In genomic region chr12:3030821-3031415, GRCh38 we compare ENCODE assay signal across 16 cellular contexts. TPM values are rescaled to one million over a fixed set of nuclear protein-coding genes. Genes with fewer than 3 reads are reported as not detected.
A peak's percentile ranks its signal among the peaks of the same experiment; 100 is the strongest.
DNase-seq lines count a peak whose midpoint lies in the region; ATAC-seq and TF ChIP-seq lines count a peak whose summit lies in the region.
"Had no signal": no experiment of that assay in that cellular context is flagged by ENCODE, and none has a peak within 500 bp of the region (broad histone marks: within the 10 kb centered on the region; RNA-seq: fewer than 3 reads in every experiment).

No MANE protein-coding gene starts in this region.

- peaks cover 45% of the 10 kb centered on the region for H3K36me3 Mint-ChIP-seq in WTC11
- no peaks in the 10 kb centered on the region for H3K36me3 Mint-ChIP-seq in neural crest cell (ENCODE audit: low read depth)
- no peaks in the 10 kb centered on the region for H3K36me3 Mint-ChIP-seq in CD8-positive, alpha-beta memory T cell

- H3K9me3 Mint-ChIP-seq in WTC11 (no peaks in the 10 kb centered on the region), neural crest cell (no peaks in the 10 kb centered on the region)
- no peaks in the 10 kb centered on the region for H3K9me3 Mint-ChIP-seq in CD8-positive, alpha-beta memory T cell
- H3K9me3 Mint-ChIP-seq: HFFc6 had no signal

- DNase-seq in WTC11 (ENCODE audit: low spot score) (no peak), neural crest cell (ENCODE audit: low read depth, low spot score) (no peak), epidermal melanocyte (ENCODE audit: insufficient read length, low spot score) (no peak), cortex of kidney (lab: John Stamatoyannopoulos, UW) (no peak)
- no peak for DNase-seq in CD8-positive, alpha-beta memory T cell
- DNase-seq: AML-193, DMS79 treated with DMSO at 0.1 percent for 48 hours, HFFc6, NCI-H1105, NCI-H2081, NCI-H2171 treated with DMSO at 0.1 percent for 48 hours, NCI-H446 treated with DMSO at 0.1 percent for 48 hours had no signal

- no peak for ATAC-seq in WTC11
- ATAC-seq in esophagus mucosa: peak; percentile 19
- ATAC-seq in GM21576 (IDR thresholded peaks at IDR 0.05; ENCODE audit: unreplicated experiment): no peak
- ATAC-seq: Panc1 had no signal

- H3K27ac Mint-ChIP-seq in WTC11: peak overlapping the region; percentile 37; the same call in 1 of the 2 replicates
- H3K27ac Mint-ChIP-seq in neural crest cell (ENCODE audit: unreplicated experiment): peak overlapping the region; percentile 78
- H3K27ac Mint-ChIP-seq in CD8-positive, alpha-beta memory T cell: no peak overlapping the region
- H3K27ac Mint-ChIP-seq: HFFc6 had no signal

- H3K27ac ChIP-seq in CD8-positive, alpha-beta memory T cell (ENCODE audit: low read depth, low read length): no peak overlapping the region
- H3K27ac ChIP-seq: C4-2B had no signal

- TF ChIP-seq CTCF in WTC11 (IDR thresholded peaks at IDR 0.05): no peak
- TF ChIP-seq CTCF in neural crest cell (conservative IDR thresholded peaks at IDR 0.05): no peak

- no peak overlapping the region for H3K4me3 ChIP-seq in CD8-positive, alpha-beta memory T cell (ENCODE audit: low read length)

- CTCF ChIA-PET in WTC11 (lab: Charles Lee): interaction anchor here (1.1 to 3.6 kb wide), 2 partner anchors 10 to 42 kb away, joined by 5 to 15 read pairs; no protein-coding TSS in a partner anchor
- CTCF ChIA-PET in CD8-positive, alpha-beta memory T cell (lab: Charles Lee): no interaction called here

- H3K4me1 ChIP-seq in CD8-positive, alpha-beta memory T cell (ENCODE audit: insufficient read depth, low read length): no peaks in the 10 kb centered on the region

- POLR2A ChIA-PET in WTC11 (lab: Charles Lee): no interaction called here
- POLR2A ChIA-PET in CD8-positive, alpha-beta memory T cell (lab: Charles Lee): no interaction called here

- H3K4me3 Mint-ChIP-seq in WTC11 (no peak overlapping the region), neural crest cell (no peak overlapping the region)
- no peak overlapping the region for H3K4me3 Mint-ChIP-seq in CD8-positive, alpha-beta memory T cell
- H3K4me3 Mint-ChIP-seq: HFFc6 had no signal

- no peaks in the 10 kb centered on the region for H3K27me3 ChIP-seq in CD8-positive, alpha-beta memory T cell (ENCODE audit: insufficient read depth, low read length, poor library complexity, severe bottlenecking)

- no peaks in the 10 kb centered on the region for H3K36me3 ChIP-seq in CD8-positive, alpha-beta memory T cell (ENCODE audit: insufficient read depth, low read length)

- no peaks in the 10 kb centered on the region for H3K27me3 Mint-ChIP-seq in WTC11 (ENCODE audit: low read depth)
- H3K27me3 Mint-ChIP-seq in neural crest cell (ENCODE audit: low read depth): no peaks in the 10 kb centered on the region
- H3K27me3 Mint-ChIP-seq in CD8-positive, alpha-beta memory T cell: peaks cover 10 to 18% of the 10 kb centered on the region in 2 donors

- H3K4me1 Mint-ChIP-seq in WTC11 (peaks cover 7% of the 10 kb centered on the region), neural crest cell (peaks cover 12% of the 10 kb centered on the region)
- no peaks in the 10 kb centered on the region for H3K4me1 Mint-ChIP-seq in CD8-positive, alpha-beta memory T cell

- H3K9me3 ChIP-seq in CD8-positive, alpha-beta memory T cell (ENCODE audit: low read length): no peaks in the 10 kb centered on the region

TF ChIP-seq in WTC11, 78 proteins besides CTCF, POLR2A, EP300 and RAD21:
- no peak for TF ChIP-seq SP1 (CRISPR knock-in tag; conservative IDR thresholded peaks at IDR 0.05)
- TF ChIP-seq, protein P1, sequence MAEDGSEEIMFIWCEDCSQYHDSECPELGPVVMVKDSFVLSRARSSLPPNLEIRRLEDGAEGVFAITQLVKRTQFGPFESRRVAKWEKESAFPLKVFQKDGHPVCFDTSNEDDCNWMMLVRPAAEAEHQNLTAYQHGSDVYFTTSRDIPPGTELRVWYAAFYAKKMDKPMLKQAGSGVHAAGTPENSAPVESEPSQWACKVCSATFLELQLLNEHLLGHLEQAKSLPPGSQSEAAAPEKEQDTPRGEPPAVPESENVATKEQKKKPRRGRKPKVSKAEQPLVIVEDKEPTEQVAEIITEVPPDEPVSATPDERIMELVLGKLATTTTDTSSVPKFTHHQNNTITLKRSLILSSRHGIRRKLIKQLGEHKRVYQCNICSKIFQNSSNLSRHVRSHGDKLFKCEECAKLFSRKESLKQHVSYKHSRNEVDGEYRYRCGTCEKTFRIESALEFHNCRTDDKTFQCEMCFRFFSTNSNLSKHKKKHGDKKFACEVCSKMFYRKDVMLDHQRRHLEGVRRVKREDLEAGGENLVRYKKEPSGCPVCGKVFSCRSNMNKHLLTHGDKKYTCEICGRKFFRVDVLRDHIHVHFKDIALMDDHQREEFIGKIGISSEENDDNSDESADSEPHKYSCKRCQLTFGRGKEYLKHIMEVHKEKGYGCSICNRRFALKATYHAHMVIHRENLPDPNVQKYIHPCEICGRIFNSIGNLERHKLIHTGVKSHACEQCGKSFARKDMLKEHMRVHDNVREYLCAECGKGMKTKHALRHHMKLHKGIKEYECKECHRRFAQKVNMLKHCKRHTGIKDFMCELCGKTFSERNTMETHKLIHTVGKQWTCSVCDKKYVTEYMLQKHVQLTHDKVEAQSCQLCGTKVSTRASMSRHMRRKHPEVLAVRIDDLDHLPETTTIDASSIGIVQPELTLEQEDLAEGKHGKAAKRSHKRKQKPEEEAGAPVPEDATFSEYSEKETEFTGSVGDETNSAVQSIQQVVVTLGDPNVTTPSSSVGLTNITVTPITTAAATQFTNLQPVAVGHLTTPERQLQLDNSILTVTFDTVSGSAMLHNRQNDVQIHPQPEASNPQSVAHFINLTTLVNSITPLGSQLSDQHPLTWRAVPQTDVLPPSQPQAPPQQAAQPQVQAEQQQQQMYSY (CRISPR knock-in tag; IDR thresholded peaks at IDR 0.05): no peak
- TF ChIP-seq ATF3 (CRISPR knock-in tag; conservative IDR thresholded peaks at IDR 0.05): no peak
- no peak for TF ChIP-seq ZNF263 (CRISPR knock-in tag; IDR thresholded peaks at IDR 0.05; ENCODE audit: low read depth)
- no peak for TF ChIP-seq GTF2I (CRISPR knock-in tag; conservative IDR thresholded peaks at IDR 0.05)
- TF ChIP-seq, protein P2, sequence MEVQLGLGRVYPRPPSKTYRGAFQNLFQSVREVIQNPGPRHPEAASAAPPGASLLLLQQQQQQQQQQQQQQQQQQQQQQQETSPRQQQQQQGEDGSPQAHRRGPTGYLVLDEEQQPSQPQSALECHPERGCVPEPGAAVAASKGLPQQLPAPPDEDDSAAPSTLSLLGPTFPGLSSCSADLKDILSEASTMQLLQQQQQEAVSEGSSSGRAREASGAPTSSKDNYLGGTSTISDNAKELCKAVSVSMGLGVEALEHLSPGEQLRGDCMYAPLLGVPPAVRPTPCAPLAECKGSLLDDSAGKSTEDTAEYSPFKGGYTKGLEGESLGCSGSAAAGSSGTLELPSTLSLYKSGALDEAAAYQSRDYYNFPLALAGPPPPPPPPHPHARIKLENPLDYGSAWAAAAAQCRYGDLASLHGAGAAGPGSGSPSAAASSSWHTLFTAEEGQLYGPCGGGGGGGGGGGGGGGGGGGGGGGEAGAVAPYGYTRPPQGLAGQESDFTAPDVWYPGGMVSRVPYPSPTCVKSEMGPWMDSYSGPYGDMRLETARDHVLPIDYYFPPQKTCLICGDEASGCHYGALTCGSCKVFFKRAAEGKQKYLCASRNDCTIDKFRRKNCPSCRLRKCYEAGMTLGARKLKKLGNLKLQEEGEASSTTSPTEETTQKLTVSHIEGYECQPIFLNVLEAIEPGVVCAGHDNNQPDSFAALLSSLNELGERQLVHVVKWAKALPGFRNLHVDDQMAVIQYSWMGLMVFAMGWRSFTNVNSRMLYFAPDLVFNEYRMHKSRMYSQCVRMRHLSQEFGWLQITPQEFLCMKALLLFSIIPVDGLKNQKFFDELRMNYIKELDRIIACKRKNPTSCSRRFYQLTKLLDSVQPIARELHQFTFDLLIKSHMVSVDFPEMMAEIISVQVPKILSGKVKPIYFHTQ (CRISPR knock-in tag; IDR thresholded peaks at IDR 0.05): no peak
- TF ChIP-seq TCF7 (CRISPR knock-in tag; IDR thresholded peaks at IDR 0.05; ENCODE audit: low read depth): no peak
- TF ChIP-seq EMX1 (CRISPR knock-in tag; IDR thresholded peaks at IDR 0.05): no peak
- TF ChIP-seq, protein P3, sequence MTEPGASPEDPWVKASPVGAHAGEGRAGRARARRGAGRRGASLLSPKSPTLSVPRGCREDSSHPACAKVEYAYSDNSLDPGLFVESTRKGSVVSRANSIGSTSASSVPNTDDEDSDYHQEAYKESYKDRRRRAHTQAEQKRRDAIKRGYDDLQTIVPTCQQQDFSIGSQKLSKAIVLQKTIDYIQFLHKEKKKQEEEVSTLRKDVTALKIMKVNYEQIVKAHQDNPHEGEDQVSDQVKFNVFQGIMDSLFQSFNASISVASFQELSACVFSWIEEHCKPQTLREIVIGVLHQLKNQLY (CRISPR knock-in tag; IDR thresholded peaks at IDR 0.05): no peak
- TF ChIP-seq ZMAT4 (CRISPR knock-in tag; IDR thresholded peaks at IDR 0.05): no peak
- no peak for TF ChIP-seq ZNF396 (CRISPR knock-in tag; IDR thresholded peaks at IDR 0.05; ENCODE audit: borderline replicate concordance)
- TF ChIP-seq ZNF232 (CRISPR knock-in tag; IDR thresholded peaks at IDR 0.05): no peak
TF ChIP-seq in WTC11: peak in this region for 0.

RNA-seq across cellular contexts. Expression of gene TSPAN9, which starts 46.3 kb away (rescaled TPM):
- 21.8 to 27.6 TPM (median 23.9 TPM) in 3 replicates for total RNA-seq in WTC11 (2021)
- 15.9 TPM for total RNA-seq in esophagus mucosa
- 22.8 and 23.8 TPM in 2 replicates for total RNA-seq in neural crest cell
- total RNA-seq in CD8-positive, alpha-beta memory T cell: under 1 TPM; 0.33 to 0.79 TPM
- polyA plus RNA-seq in CD8-positive, alpha-beta memory T cell: not detected

Comparison
In these comparisons a context has a peak if more than half of its experiments do, and no peak if none do; other contexts are left out.
1. H3K27ac Mint-ChIP-seq: peak in WTC11 (single experiment) and neural crest cell (single experiment); none in CD8-positive, alpha-beta memory T cell (0 of 8).